ENCODE assay signal across 1 cellular context in the genomic region with DNA sequence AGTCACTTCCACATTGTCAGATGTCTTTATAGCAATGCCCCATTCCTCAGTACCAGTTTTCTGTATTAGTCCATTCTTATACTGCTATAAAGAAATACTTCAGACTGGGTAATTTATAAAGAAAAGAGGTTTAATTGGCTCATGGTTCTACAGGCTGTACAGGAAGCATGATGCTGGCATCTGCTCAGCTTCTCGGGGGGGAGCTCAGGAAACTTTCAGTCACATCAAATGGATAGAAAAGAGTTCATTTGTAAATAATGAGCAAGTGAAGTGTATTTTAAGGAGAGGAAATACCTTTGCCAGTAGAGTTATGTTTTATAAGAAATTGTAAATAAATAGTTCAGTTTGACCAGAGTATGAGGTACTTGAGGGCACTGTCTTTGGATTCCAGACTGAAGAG.
TF ChIP-seq lines count a peak whose summit lies in the region.

No MANE protein-coding gene starts in this region.

TF ChIP-seq in GM23338, 12 proteins besides CTCF, POLR2A, EP300 and RAD21 (continued from another document):
- TF ChIP-seq JUNB (IDR thresholded peaks at IDR 0.05; ENCODE audit: unreplicated experiment) (no peak), EZH2 (IDR thresholded peaks at IDR 0.05; ENCODE audit: low read depth, unreplicated experiment) (no peak)
